Comparison of ENCODE assay signal across 13 cellular contexts in the genomic region with DNA sequence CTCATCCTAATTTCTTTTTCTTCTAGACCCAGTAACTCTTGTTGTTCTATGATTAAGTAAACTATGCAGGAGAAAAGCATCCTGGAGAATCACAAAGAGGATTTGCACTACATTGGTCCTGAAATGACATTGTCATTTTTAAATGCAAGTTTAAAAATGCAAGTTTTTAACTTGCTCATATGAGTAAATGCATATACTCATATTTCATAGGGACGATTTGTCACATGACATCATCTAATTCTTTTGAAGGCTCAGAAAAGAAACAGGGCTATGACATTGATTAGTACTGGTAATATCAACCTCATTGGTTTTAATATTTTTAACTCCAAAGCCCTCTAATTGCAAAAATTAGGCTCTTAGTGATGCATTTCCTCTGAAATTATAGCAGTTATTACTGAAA.
A peak's percentile ranks its signal among the peaks of the same experiment; 100 is the strongest.
DNase-seq lines count a peak whose midpoint lies in the region; TF ChIP-seq lines count a peak whose summit lies in the region.
"Had no signal": no experiment of that assay in that cellular context is flagged by ENCODE, and none has a peak within 500 bp of the region (broad histone marks: within the 10 kb centered on the region; RNA-seq: fewer than 3 reads in every experiment).

No MANE protein-coding gene starts in this region.

- H3K27ac ChIP-seq in angular gyrus (ENCODE audit: low read depth, low read length) (peak overlapping the region; percentile 59), dorsolateral prefrontal cortex (peak overlapping the region in 52 of 59 donors; percentile 7 to 94 (median 86)), substantia nigra (ENCODE audit: low read depth, low read length, poor library complexity, severe bottlenecking) (peak overlapping the region; percentile 69)

- H3K4me3 ChIP-seq in dorsolateral prefrontal cortex (peak overlapping the region in 3 of 59 donors; percentile 21 to 47 (median 29)), H7 (ENCODE audit: insufficient read depth, low read depth, low read length) (no peak overlapping the region)

- H3K36me3 ChIP-seq in H7 (replicated peaks; ENCODE audit: control insufficient read depth, insufficient read depth, low read length), result no peaks in the 10 kb centered on the region

- peak in 1 of 56 donors; percentile 1 for TF ChIP-seq CTCF in dorsolateral prefrontal cortex (IDR thresholded peaks at IDR 0.05 in 54 of 56, conservative IDR thresholded peaks at IDR 0.05 in 2 of 56; ENCODE audit: low read depth in 1 of 56, partially characterized antibody in 56 of 56)

- intact Hi-C loops in dorsolateral prefrontal cortex (cut with DNase I), result no loop called here

- DNase-seq in dorsolateral prefrontal cortex, result no peak
- DNase-seq in substantia nigra (lab: John Stamatoyannopoulos, UW), result no peak
- no peak for DNase-seq in NCI-H226
- no peak for DNase-seq in central memory CD4-positive, alpha-beta T cell
- DNase-seq in H7, result no peak
- DNase-seq: Calu3; CD4-positive, alpha-beta memory T cell; COR-L47; DMS53; GF-D8; GOT3; HCEC 1CT had no signal

- no peaks in the 10 kb centered on the region for H3K27me3 ChIP-seq in dorsolateral prefrontal cortex
- no peaks in the 10 kb centered on the region for H3K27me3 ChIP-seq in H7 (ENCODE audit: control insufficient read depth, insufficient read depth, low read length)
